Comparison of ENCODE assay signal across 12 cellular contexts in genomic region chr4:140163029-140163810, GRCh38. TPM values are rescaled to one million over a fixed set of nuclear protein-coding genes. Genes with fewer than 3 reads are reported as not detected.
A peak's percentile ranks its signal among the peaks of the same experiment; 100 is the strongest.
DNase-seq lines count a peak whose midpoint lies in the region; ATAC-seq and TF ChIP-seq lines count a peak whose summit lies in the region.
"Had no signal": no experiment of that assay in that cellular context is flagged by ENCODE, and none has a peak within 500 bp of the region (broad histone marks: within the 10 kb centered on the region; RNA-seq: fewer than 3 reads in every experiment).

No MANE protein-coding gene starts in this region.

- TF ChIP-seq POLR2A in adrenal gland (IDR thresholded peaks at IDR 0.05) = no peak

- no peaks in the 10 kb centered on the region for H3F3A ChIP-seq in smooth muscle cell (ENCODE audit: low read depth)

- H2AFZ ChIP-seq in smooth muscle cell (ENCODE audit: low read depth) = peak overlapping the region; percentile 91

- H3K9ac ChIP-seq in smooth muscle cell (ENCODE audit: low read depth) = no peak overlapping the region

- no peaks in the 10 kb centered on the region for H3K9me3 ChIP-seq in adrenal gland (replicated peaks in 1 of 3)
- no peaks in the 10 kb centered on the region for H3K9me3 ChIP-seq in smooth muscle cell (replicated peaks; ENCODE audit: low read depth)

- H3K4me2 ChIP-seq in smooth muscle cell = peak overlapping the region; percentile 19

- no peak for DNase-seq in HFFc6
- DNase-seq in adrenal gland = peak; percentile 45 to 75 (median 68)
- no peak for DNase-seq in foreskin keratinocyte
- no peak for DNase-seq in smooth muscle cell (lab: John Stamatoyannopoulos, UW; ENCODE audit: unreplicated experiment)
- no peak for DNase-seq in effector memory CD8-positive, alpha-beta T cell
- no peak for DNase-seq in hippocampal formation (lab: John Stamatoyannopoulos, UW)
- DNase-seq in DMS153 treated with DMSO at 0.1 percent for 48 hours (lab: John Stamatoyannopoulos, UW; ENCODE audit: unreplicated experiment) = no peak
- DNase-seq: activated CD8-positive, alpha-beta memory T cell treated with anti-CD3 and anti-CD28 coated beads, Interleukin-2, amount 50 U/mL, for 48 hours; NCI-H1105; stimulated activated naive CD8-positive, alpha-beta T cell treated with anti-CD3 and anti-CD28 coated beads, Interleukin-15, Interleukin-2, amounts not matched to agents 100 U/mL and 50 U/mL, for 24 hours had no signal

- H3K4me3 ChIP-seq in adrenal gland (peak overlapping the region in 2 of 4 donors; percentile 1 to 35), smooth muscle cell (no peak overlapping the region)

- peak overlapping the region; percentile 60 for H3K27ac Mint-ChIP-seq in HFFc6
- H3K27ac Mint-ChIP-seq in effector memory CD8-positive, alpha-beta T cell = no peak overlapping the region

- intact Hi-C loops in adrenal gland (cut with DNase I) = no loop called here

- H3K36me3 ChIP-seq in adrenal gland (replicated peaks in 1 of 2) (no peaks in the 10 kb centered on the region), smooth muscle cell (ENCODE audit: low read depth) (no peaks in the 10 kb centered on the region)

- ATAC-seq in foreskin keratinocyte (peak; percentile 23), GM19463 (IDR thresholded peaks at IDR 0.05; ENCODE audit: unreplicated experiment) (no peak)
- no peak for ATAC-seq in effector memory CD8-positive, alpha-beta T cell (replicated peaks)
- ATAC-seq: stimulated activated naive CD8-positive, alpha-beta T cell treated with anti-CD3 and anti-CD28 coated beads, Interleukin-15, Interleukin-2, amounts not matched to agents 100 U/mL and 50 U/mL, for 24 hours had no signal

- H3K36me3 Mint-ChIP-seq in HFFc6 (ENCODE audit: low read depth) = no peaks in the 10 kb centered on the region
- no peaks in the 10 kb centered on the region for H3K36me3 Mint-ChIP-seq in effector memory CD8-positive, alpha-beta T cell (ENCODE audit: insufficient read depth)

- H3K79me2 ChIP-seq in smooth muscle cell (ENCODE audit: low read depth) = no peaks in the 10 kb centered on the region

- H3K4me1 ChIP-seq in adrenal gland (replicated peaks in 1 of 2) = peaks cover 0 to 12% of the 10 kb centered on the region in 2 donors
- H3K4me1 ChIP-seq in foreskin keratinocyte = peaks cover 7% of the 10 kb centered on the region
- H3K4me1 ChIP-seq in smooth muscle cell (ENCODE audit: low read depth) = no peaks in the 10 kb centered on the region

- H4K20me1 ChIP-seq in smooth muscle cell (ENCODE audit: low read depth) = no peaks in the 10 kb centered on the region

- peak overlapping the region; percentile 70 for H3K4me3 Mint-ChIP-seq in HFFc6
- H3K4me3 Mint-ChIP-seq in effector memory CD8-positive, alpha-beta T cell = no peak overlapping the region
- H3K4me3 Mint-ChIP-seq: central memory CD8-positive, alpha-beta T cell had no signal

- H3K4me1 Mint-ChIP-seq in HFFc6 (ENCODE audit: low read depth) = peaks cover 16% of the 10 kb centered on the region
- no peaks in the 10 kb centered on the region for H3K4me1 Mint-ChIP-seq in effector memory CD8-positive, alpha-beta T cell (ENCODE audit: low read depth in 2 of 2)
- H3K4me1 Mint-ChIP-seq: central memory CD8-positive, alpha-beta T cell had no signal

- H3K27me3 Mint-ChIP-seq in HFFc6 (ENCODE audit: insufficient read depth) = no peaks in the 10 kb centered on the region; the same call in 1 of the 2 replicates
- H3K27me3 Mint-ChIP-seq in effector memory CD8-positive, alpha-beta T cell = peaks cover 0 to 7% of the 10 kb centered on the region in 2 donors

- H3K27me3 ChIP-seq in adrenal gland = no peaks in the 10 kb centered on the region
- H3K27me3 ChIP-seq in foreskin keratinocyte = no peaks in the 10 kb centered on the region
- H3K27me3 ChIP-seq in smooth muscle cell (ENCODE audit: low read depth) = no peaks in the 10 kb centered on the region

- 24 to 33% (median 26%) methylated on average over 8 of the region's 8 CpGs for WGBS in adrenal gland, 4 donors
- 43% methylated on average over 8 of the region's 8 CpGs for WGBS in smooth muscle cell (ENCODE audit: low lambda C conversion rate)

- no peaks in the 10 kb centered on the region for H3K9me3 Mint-ChIP-seq in HFFc6
- peaks cover 0 to 2% of the 10 kb centered on the region in 2 donors for H3K9me3 Mint-ChIP-seq in effector memory CD8-positive, alpha-beta T cell
- H3K9me3 Mint-ChIP-seq: central memory CD8-positive, alpha-beta T cell had no signal

- TF ChIP-seq CTCF in HFFc6 (IDR thresholded peaks at IDR 0.05) (no peak), adrenal gland (IDR thresholded peaks at IDR 0.05) (no peak), foreskin keratinocyte (conservative IDR thresholded peaks at IDR 0.05) (no peak), smooth muscle cell (IDR thresholded peaks at IDR 0.05; ENCODE audit: borderline replicate concordance, insufficient read depth, poor library complexity, severe bottlenecking) (no peak)

- H3K27ac ChIP-seq in adrenal gland (peak overlapping the region in 3 of 5 donors; percentile 66 to 77 (median 68)), foreskin keratinocyte (no peak overlapping the region), smooth muscle cell (ENCODE audit: low read depth) (peak overlapping the region; percentile 39)

RNA-seq across cellular contexts. Expression of gene MAML3, which starts 9.2 kb away (rescaled TPM):
- 1 to 10 TPM; 1.2 to 1.9 (median 1.6) TPM for total RNA-seq in HFFc6 (2021; fragmentation: NEBNext Ultra II Directional; extraction: Animal tissue kit (Norgen Biotek cat#: 25700))
- 10 to 100 TPM in 3 of 8 donors, 1 to 10 TPM in 5; 3.4 to 15.9 (median 9.2) TPM for total RNA-seq in adrenal gland
- 1 to 10 TPM; 2.0 to 7.3 (median 6.0) TPM for polyA plus RNA-seq in adrenal gland
- 0.35 and 0.61 TPM in 2 replicates for total RNA-seq in foreskin keratinocyte
- polyA plus RNA-seq in foreskin keratinocyte = 0.09 and 0.19 TPM in 2 replicates
- 12.4 and 12.6 TPM in 2 replicates for total RNA-seq in smooth muscle cell
- polyA plus RNA-seq in smooth muscle cell = 4.9 and 5.3 TPM in 2 replicates

Comparison
In these comparisons a context has a peak if more than half of its experiments do, and no peak if none do; other contexts are left out.
1. DNase-seq: peak in adrenal gland (7 of 7); none in HFFc6 (single experiment), foreskin keratinocyte (0 of 2), smooth muscle cell (single experiment), effector memory CD8-positive, alpha-beta T cell (0 of 3), hippocampal formation (0 of 2) and DMS153 treated with DMSO at 0.1 percent for 48 hours (single experiment).